35 cellular contexts compared by ENCODE assay signal in the genomic region with DNA sequence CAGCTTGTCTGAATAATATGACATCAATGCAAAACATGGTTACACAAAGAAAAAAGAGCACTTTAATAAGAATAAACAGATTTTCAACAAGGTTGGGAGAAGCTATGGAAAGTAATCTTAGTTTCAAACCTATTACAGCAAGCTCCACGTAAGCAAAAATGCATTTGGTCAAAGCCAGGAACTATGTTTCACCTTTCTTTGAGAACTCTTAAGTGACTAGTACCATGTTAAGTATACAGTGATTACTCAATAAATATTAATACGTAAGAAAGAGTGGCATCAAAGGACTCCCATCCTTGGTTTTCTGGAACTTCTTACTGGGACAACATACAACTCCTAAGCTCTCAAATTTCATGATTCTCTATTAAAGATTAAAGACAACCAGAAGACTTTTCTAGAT.
DNase-seq lines count a peak whose midpoint lies in the region; ATAC-seq and TF ChIP-seq lines count a peak whose summit lies in the region.
"Had no signal": no experiment of that assay in that cellular context is flagged by ENCODE, and none has a peak within 500 bp of the region (broad histone marks: within the 10 kb centered on the region; RNA-seq: fewer than 3 reads in every experiment).

No MANE protein-coding gene starts in this region.

- TF ChIP-seq CTCF in left lung (IDR thresholded peaks at IDR 0.05): no peak
- no peak for TF ChIP-seq CTCF in lower lobe of right lung (IDR thresholded peaks at IDR 0.05)
- TF ChIP-seq CTCF in upper lobe of left lung (IDR thresholded peaks at IDR 0.05): no peak
- no peak for TF ChIP-seq CTCF in upper lobe of right lung (IDR thresholded peaks at IDR 0.05)
- TF ChIP-seq CTCF in H9 (conservative IDR thresholded peaks at IDR 0.05): no peak

- H3K9ac ChIP-seq in H9 (ENCODE audit: extremely low read depth, insufficient read length, low read length): no peak overlapping the region
- H3K9ac ChIP-seq: BLaER1; BLaER1 treated with 17β-estradiol and CSF1 and Interleukin-3, amounts not matched to agents 10 nM and 100 nM had no signal

- no peak overlapping the region for H3K4ac ChIP-seq in H9 (ENCODE audit: low read depth, low read length)

- H2BK5ac ChIP-seq in H9 (ENCODE audit: insufficient read length, low read length): no peak overlapping the region

- peak overlapping the region in 1 of 2 donors; percentile 44 for H3K27ac ChIP-seq in left lung
- no peak overlapping the region for H3K27ac ChIP-seq in lower lobe of right lung
- peak overlapping the region in 1 of 4 donors; percentile 20 for H3K27ac ChIP-seq in upper lobe of left lung
- no peak overlapping the region for H3K27ac ChIP-seq in upper lobe of right lung
- H3K27ac ChIP-seq in H9 (ENCODE audit: insufficient read length, low read depth, low read length): no peak overlapping the region
- H3K27ac ChIP-seq: 22Rv1; A549; BLaER1; BLaER1 treated with 17β-estradiol and CSF1 and Interleukin-3, amounts not matched to agents 10 nM and 100 nM; C4-2B had no signal

- H3K36me3 ChIP-seq in left lung: no peaks in the 10 kb centered on the region
- H3K36me3 ChIP-seq in lower lobe of right lung: no peaks in the 10 kb centered on the region
- no peaks in the 10 kb centered on the region for H3K36me3 ChIP-seq in upper lobe of left lung
- no peaks in the 10 kb centered on the region for H3K36me3 ChIP-seq in upper lobe of right lung
- H3K36me3 ChIP-seq: BE2C; BLaER1; BLaER1 treated with 17β-estradiol and CSF1 and Interleukin-3, amounts not matched to agents 10 nM and 100 nM had no signal

- H3K9me3 ChIP-seq in left lung (no peaks in the 10 kb centered on the region), lower lobe of right lung (no peaks in the 10 kb centered on the region), upper lobe of left lung (no peaks in the 10 kb centered on the region), upper lobe of right lung (no peaks in the 10 kb centered on the region), H9 (ENCODE audit: control insufficient read depth, low read depth, low read length) (no peaks in the 10 kb centered on the region)
- H3K9me3 ChIP-seq: A549; BE2C; BLaER1; BLaER1 treated with 17β-estradiol and CSF1 and Interleukin-3, amounts not matched to agents 10 nM and 100 nM; Caco-2 had no signal

- H3K4me3 ChIP-seq in left lung: no peak overlapping the region
- H3K4me3 ChIP-seq in lower lobe of right lung: no peak overlapping the region
- no peak overlapping the region for H3K4me3 ChIP-seq in upper lobe of left lung
- H3K4me3 ChIP-seq in upper lobe of right lung: no peak overlapping the region
- H3K4me3 ChIP-seq: A549; BLaER1; BLaER1 treated with 17β-estradiol and CSF1 and Interleukin-3, amounts not matched to agents 10 nM and 100 nM had no signal

- no peaks in the 10 kb centered on the region for H3K4me1 Mint-ChIP-seq in H9
- H3K4me1 Mint-ChIP-seq: B cell; CD14-positive monocyte; CD4-positive, alpha-beta memory T cell; CD4-positive, CD25-positive, alpha-beta regulatory T cell; CD8-positive, alpha-beta memory T cell had no signal

- no peaks in the 10 kb centered on the region for H3K79me2 ChIP-seq in H9 (ENCODE audit: insufficient read depth, low read length)

- no peak overlapping the region for H4K8ac ChIP-seq in H9 (replicated peaks; ENCODE audit: insufficient read length, low read depth, low read length)

- H3K27ac Mint-ChIP-seq in H9: no peak overlapping the region
- H3K27ac Mint-ChIP-seq: B cell; CD14-positive monocyte; CD4-positive, alpha-beta memory T cell; CD4-positive, alpha-beta T cell; CD4-positive, CD25-positive, alpha-beta regulatory T cell; CD8-positive, alpha-beta memory T cell; CD8-positive, alpha-beta T cell had no signal

- H3K79me1 ChIP-seq in H9 (ENCODE audit: insufficient read depth, low read depth, low read length, poor library complexity, severe bottlenecking): no peaks in the 10 kb centered on the region

- no peak overlapping the region for H4K91ac ChIP-seq in H9 (ENCODE audit: insufficient read length, low read depth, low read length)

- no peak overlapping the region for H2AK5ac ChIP-seq in H9 (ENCODE audit: insufficient read length, low read length)

- no peaks in the 10 kb centered on the region for H3K27me3 ChIP-seq in left lung
- H3K27me3 ChIP-seq in lower lobe of right lung (ENCODE audit: low read depth): no peaks in the 10 kb centered on the region
- H3K27me3 ChIP-seq in upper lobe of left lung: no peaks in the 10 kb centered on the region
- H3K27me3 ChIP-seq in upper lobe of right lung: no peaks in the 10 kb centered on the region
- no peaks in the 10 kb centered on the region for H3K27me3 ChIP-seq in H9 (ENCODE audit: insufficient read depth, low read length)
- H3K27me3 ChIP-seq: BE2C; BLaER1; BLaER1 treated with 17β-estradiol and CSF1 and Interleukin-3, amounts not matched to agents 10 nM and 100 nM had no signal

- no peak overlapping the region for H2BK20ac ChIP-seq in H9 (ENCODE audit: low read depth, low read length, poor library complexity, severe bottlenecking)

- no peak overlapping the region for H2BK15ac ChIP-seq in H9 (ENCODE audit: low read depth, low read length)

- no peak overlapping the region for H4K5ac ChIP-seq in H9 (ENCODE audit: insufficient read length, low read depth, low read length)

- no peak overlapping the region for H2BK12ac ChIP-seq in H9 (ENCODE audit: insufficient read length, low read depth, low read length)

- DNase-seq in left lung: no peak
- no peak for DNase-seq in lower lobe of right lung
- no peak for DNase-seq in upper lobe of left lung
- DNase-seq in upper lobe of right lung: no peak
- DNase-seq in H9: no peak
- no peak for DNase-seq in middle frontal gyrus (ENCODE audit: extremely low spot score, low spot score)
- DNase-seq in foreskin melanocyte: no peak
- DNase-seq: 8988T; ACHN; AML-193; BE2C; C1 segment of cervical spinal cord; Caco-2; Calu3; CD4-positive, alpha-beta memory T cell; CD4-positive, alpha-beta T cell; CD4-positive, CD25-positive, alpha-beta regulatory T cell; CD8-positive, alpha-beta memory T cell; CD8-positive, alpha-beta T cell; COR-L47; DMS 273 treated with DMSO at 0.1 percent for 48 hours; DMS153; DMS53; DMS79; DMS79 treated with DMSO at 0.1 percent for 48 hours; DND-41; EL had no signal

- no peak overlapping the region for H3K23ac ChIP-seq in H9 (ENCODE audit: insufficient read length, low read depth, low read length)

- no peak overlapping the region for H2AFZ ChIP-seq in H9 (ENCODE audit: low read length)

- H4K20me1 ChIP-seq in H9 (ENCODE audit: control insufficient read depth, insufficient read depth, insufficient read length): no peaks in the 10 kb centered on the region
- H4K20me1 ChIP-seq: BLaER1; BLaER1 treated with 17β-estradiol and CSF1 and Interleukin-3, amounts not matched to agents 10 nM and 100 nM had no signal

- H3K9me3 Mint-ChIP-seq in H9: no peaks in the 10 kb centered on the region
- H3K9me3 Mint-ChIP-seq: CD4-positive, alpha-beta memory T cell; CD4-positive, alpha-beta T cell; CD8-positive, alpha-beta memory T cell; CD8-positive, alpha-beta T cell had no signal

- no peak overlapping the region for H3K56ac ChIP-seq in H9 (ENCODE audit: insufficient read length, low read depth, low read length)

- H3K14ac ChIP-seq in H9 (ENCODE audit: insufficient read depth, low read length): no peak overlapping the region

- no peaks in the 10 kb centered on the region for H3K23me2 ChIP-seq in H9 (ENCODE audit: insufficient read length, low read depth, low read length, poor library complexity, severe bottlenecking)

- H3K27me3 Mint-ChIP-seq in H9 (ENCODE audit: low read depth): peaks cover 2% of the 10 kb centered on the region; the same call in 1 of the 2 replicates
- H3K27me3 Mint-ChIP-seq: B cell; CD4-positive, CD25-positive, alpha-beta regulatory T cell had no signal

- H3K18ac ChIP-seq in H9 (ENCODE audit: insufficient read length, low read depth, low read length): no peak overlapping the region

- H2BK120ac ChIP-seq in H9 (ENCODE audit: low read depth, low read length, poor library complexity, severe bottlenecking): no peak overlapping the region

- H3K4me2 ChIP-seq in H9 (ENCODE audit: insufficient read depth, insufficient read length, low read length): no peak overlapping the region
- H3K4me2 ChIP-seq: A549; BLaER1; BLaER1 treated with 17β-estradiol and CSF1 and Interleukin-3, amounts not matched to agents 10 nM and 100 nM had no signal

- WGBS in upper lobe of left lung, 2 donors: 58 to 66% methylated on average over 2 of the region's 2 CpGs
- WGBS in H9 (ENCODE audit: extremely low coverage, insufficient read length, low lambda C conversion rate): no CpG with 5 or more reads among the region's 2 CpGs

- H3K4me1 ChIP-seq in left lung (peaks cover 0 to 4% of the 10 kb centered on the region in 2 donors), lower lobe of right lung (no peaks in the 10 kb centered on the region), upper lobe of left lung (no peaks in the 10 kb centered on the region), upper lobe of right lung (no peaks in the 10 kb centered on the region), H9 (ENCODE audit: insufficient read depth, low read length) (no peaks in the 10 kb centered on the region)
- H3K4me1 ChIP-seq: A549; BE2C; BLaER1; BLaER1 treated with 17β-estradiol and CSF1 and Interleukin-3, amounts not matched to agents 10 nM and 100 nM; Caco-2 had no signal

- peak; percentile 87 for ATAC-seq in left lung
- peak; percentile 74 to 87 for ATAC-seq in lower lobe of right lung
- peak in 1 of 2 donors; percentile 19 for ATAC-seq in upper lobe of left lung (ENCODE audit: low FRiP score in 2 of 2)
- ATAC-seq in upper lobe of right lung: peak; percentile 61
- ATAC-seq in HG02759 (IDR thresholded peaks at IDR 0.05; ENCODE audit: unreplicated experiment): no peak
- ATAC-seq: A549; CD8-positive, alpha-beta T cell had no signal

- no peak overlapping the region for H3T11ph ChIP-seq in H9 (ENCODE audit: low read length)

- intact Hi-C loops in left lung (cut with DNase I): no loop called here
- intact Hi-C loops in lower lobe of right lung (cut with DNase I): no loop called here
- intact Hi-C loops in upper lobe of right lung (cut with DNase I): no loop called here

- H3K36me3 Mint-ChIP-seq in H9 (ENCODE audit: insufficient read depth in 1 of 3, low read depth in 3 of 3): no peaks in the 10 kb centered on the region
- H3K36me3 Mint-ChIP-seq: CD14-positive monocyte; CD4-positive, alpha-beta memory T cell; CD4-positive, CD25-positive, alpha-beta regulatory T cell; CD8-positive, alpha-beta memory T cell; CD8-positive, alpha-beta T cell had no signal

- TF ChIP-seq POLR2A in upper lobe of left lung (IDR thresholded peaks at IDR 0.05): no peak

- peak in 3 of 4 donors; percentile 18 to 91 (median 45) for TF ChIP-seq EP300 in upper lobe of left lung (IDR thresholded peaks at IDR 0.05)

- H3K4me3 Mint-ChIP-seq in H9: no peak overlapping the region
- H3K4me3 Mint-ChIP-seq: B cell; CD14-positive monocyte; CD4-positive, alpha-beta memory T cell; CD4-positive, alpha-beta T cell; CD4-positive, CD25-positive, alpha-beta regulatory T cell; CD8-positive, alpha-beta memory T cell; CD8-positive, alpha-beta T cell had no signal
